In genomic region chr1:9628541-9629444, GRCh38 we compare ENCODE assay signal across 1 cellular context.
TF ChIP-seq lines count a peak whose summit lies in the region.

No MANE protein-coding gene starts in this region.

TF ChIP-seq in SK-N-SH, 30 proteins besides CTCF, POLR2A, EP300 and RAD21 (continued from another document):
- no peak for TF ChIP-seq SIN3A (IDR thresholded peaks at IDR 0.05; ENCODE audit: borderline replicate concordance, low read depth, low read length)
TF ChIP-seq in SK-N-SH: peak in this region for 0.
